9 cellular contexts compared by ENCODE assay signal in the genomic region with DNA sequence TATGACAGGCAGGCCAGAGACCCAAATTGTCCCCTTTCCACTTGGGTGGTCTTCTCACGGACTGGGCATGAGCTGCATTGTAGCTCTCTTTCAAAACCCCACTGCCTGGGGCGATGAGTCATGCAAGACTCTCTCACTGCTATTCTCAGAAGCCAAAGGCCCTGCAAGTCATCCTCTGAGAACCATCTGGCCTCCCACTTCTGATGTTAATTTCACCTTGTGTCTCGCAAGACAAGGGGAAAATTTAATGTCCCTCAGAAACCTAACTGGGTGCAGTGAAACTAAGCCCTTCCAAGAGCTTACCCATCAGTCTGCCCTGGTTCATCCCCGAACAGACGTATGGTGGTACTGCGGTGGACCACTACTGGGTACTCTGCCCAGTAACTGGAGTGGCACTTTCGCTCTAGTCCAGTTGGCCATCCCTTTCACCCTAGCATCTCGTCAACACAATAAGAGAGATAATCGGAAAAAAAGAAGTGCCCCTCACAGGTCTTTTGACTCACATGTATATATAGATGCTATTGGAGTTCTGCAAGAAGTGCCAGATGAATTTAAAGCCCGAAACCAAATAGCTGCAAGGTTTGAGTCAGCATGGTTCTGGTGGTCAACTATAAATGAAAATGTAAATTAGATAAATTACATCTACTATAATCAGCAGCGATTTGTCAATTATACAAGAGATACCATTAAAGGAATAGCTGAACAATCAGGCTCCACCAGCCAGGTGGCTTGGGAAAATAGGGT. TPM values are rescaled to one million over a fixed set of nuclear protein-coding genes. Genes with fewer than 3 reads are reported as not detected.
A peak's percentile ranks its signal among the peaks of the same experiment; 100 is the strongest.
DNase-seq lines count a peak whose midpoint lies in the region; ATAC-seq and TF ChIP-seq lines count a peak whose summit lies in the region.
"Had no signal": no experiment of that assay in that cellular context is flagged by ENCODE, and none has a peak within 500 bp of the region (broad histone marks: within the 10 kb centered on the region; RNA-seq: fewer than 3 reads in every experiment).

No MANE protein-coding gene starts in this region.

- WGBS in upper lobe of left lung, 2 donors = 84 to 86% methylated on average over 11 of the region's 11 CpGs

- POLR2A ChIA-PET in activated CD4-positive, alpha-beta memory T cell treated with anti-CD3 and anti-CD28 coated beads for 36 hours (lab: Charles Lee) = no interaction called here

- no peak overlapping the region for H3K27ac ChIP-seq in upper lobe of left lung

- TF ChIP-seq EP300 in upper lobe of left lung (IDR thresholded peaks at IDR 0.05) = no peak

- H3K4me3 ChIP-seq in upper lobe of left lung = no peak overlapping the region

- H3K9me3 Mint-ChIP-seq in HFFc6 = peaks cover 16% of the 10 kb centered on the region; the same call in 1 of the 2 replicates
- peaks cover 19% of the 10 kb centered on the region for H3K9me3 Mint-ChIP-seq in activated CD4-positive, alpha-beta memory T cell treated with anti-CD3 and anti-CD28 coated beads for 36 hours

- no peak for TF ChIP-seq POLR2A in upper lobe of left lung (IDR thresholded peaks at IDR 0.05)

- TF ChIP-seq CTCF in HFFc6 (IDR thresholded peaks at IDR 0.05) (no peak), upper lobe of left lung (IDR thresholded peaks at IDR 0.05) (no peak)

- peaks cover 21% of the 10 kb centered on the region for H3K4me1 Mint-ChIP-seq in HFFc6 (ENCODE audit: low read depth)
- no peaks in the 10 kb centered on the region for H3K4me1 Mint-ChIP-seq in activated CD4-positive, alpha-beta memory T cell treated with anti-CD3 and anti-CD28 coated beads for 36 hours (ENCODE audit: low read depth)

- no peak overlapping the region; the same call in 1 of the 2 replicates for H3K27ac Mint-ChIP-seq in HFFc6
- H3K27ac Mint-ChIP-seq in activated CD4-positive, alpha-beta memory T cell treated with anti-CD3 and anti-CD28 coated beads for 36 hours = no peak overlapping the region

- no peak overlapping the region for H3K4me3 Mint-ChIP-seq in HFFc6
- H3K4me3 Mint-ChIP-seq in activated CD4-positive, alpha-beta memory T cell treated with anti-CD3 and anti-CD28 coated beads for 36 hours = no peak overlapping the region

- peaks cover 12% of the 10 kb centered on the region; the same call in 1 of the 2 replicates for H3K36me3 Mint-ChIP-seq in HFFc6 (ENCODE audit: low read depth)
- no peaks in the 10 kb centered on the region for H3K36me3 Mint-ChIP-seq in activated CD4-positive, alpha-beta memory T cell treated with anti-CD3 and anti-CD28 coated beads for 36 hours

- no peaks in the 10 kb centered on the region for H3K27me3 ChIP-seq in upper lobe of left lung

- peak; percentile 46 for DNase-seq in HFFc6
- DNase-seq in OCI-M1 (lab: John Stamatoyannopoulos, UW) = peak; percentile 69
- peak; percentile 57 for DNase-seq in iPS-NIHi7 (ENCODE audit: extremely low spot score)
- no peak for DNase-seq in activated CD4-positive, alpha-beta memory T cell treated with anti-CD3 and anti-CD28 coated beads for 36 hours
- DNase-seq in upper lobe of left lung = no peak
- DNase-seq in NCI-H2029 (lab: John Stamatoyannopoulos, UW) = no peak
- DNase-seq in NCI-H2081 treated with DMSO at 0.1 percent for 48 hours (lab: John Stamatoyannopoulos, UW) = no peak
- DNase-seq: NCI-H1105 treated with DMSO at 0.1 percent for 48 hours had no signal

- peaks cover 0 to 19% (median 4%) of the 10 kb centered on the region in 4 donors for H3K9me3 ChIP-seq in upper lobe of left lung

- H3K27me3 Mint-ChIP-seq in HFFc6 (ENCODE audit: insufficient read depth) = peaks cover 11% of the 10 kb centered on the region
- peaks cover 4% of the 10 kb centered on the region for H3K27me3 Mint-ChIP-seq in activated CD4-positive, alpha-beta memory T cell treated with anti-CD3 and anti-CD28 coated beads for 36 hours

- no peaks in the 10 kb centered on the region for H3K4me1 ChIP-seq in upper lobe of left lung

- H3K36me3 ChIP-seq in upper lobe of left lung = no peaks in the 10 kb centered on the region

- intact Hi-C loops in activated CD4-positive, alpha-beta memory T cell treated with anti-CD3 and anti-CD28 coated beads for 36 hours (cut with micrococcal nuclease) = no loop called here

- ATAC-seq in GM18519 (IDR thresholded peaks at IDR 0.05; ENCODE audit: low FRiP score, unreplicated experiment) (peak; percentile 69), upper lobe of left lung (ENCODE audit: low FRiP score in 2 of 2) (no peak)

- CTCF ChIA-PET in activated CD4-positive, alpha-beta memory T cell treated with anti-CD3 and anti-CD28 coated beads for 36 hours (lab: Charles Lee) = interaction anchor here (0.6 to 1.7 kb wide), 3 partner anchors 16 to 264 kb away, joined by 3 to 7 read pairs (median 4); no protein-coding TSS in a partner anchor

RNA-seq across cellular contexts. Expression of gene LALBA, which starts 31.3 kb away (rescaled TPM):
- not detected for total RNA-seq in HFFc6 (2021; fragmentation: NEBNext Ultra II Directional; extraction: Animal tissue kit (Norgen Biotek cat#: 25700))
- total RNA-seq in activated CD4-positive, alpha-beta memory T cell treated with anti-CD3 and anti-CD28 coated beads for 36 hours = not detected
- not detected for total RNA-seq in upper lobe of left lung

Comparison
In these comparisons a context has a peak if more than half of its experiments do, and no peak if none do; other contexts are left out.
1. DNase-seq: peak in HFFc6 (single experiment), OCI-M1 (single experiment) and iPS-NIHi7 (single experiment); none in activated CD4-positive, alpha-beta memory T cell treated with anti-CD3 and anti-CD28 coated beads for 36 hours (single experiment), upper lobe of left lung (0 of 2), NCI-H2029 (single experiment) and NCI-H2081 treated with DMSO at 0.1 percent for 48 hours (single experiment).